In the genomic region with DNA sequence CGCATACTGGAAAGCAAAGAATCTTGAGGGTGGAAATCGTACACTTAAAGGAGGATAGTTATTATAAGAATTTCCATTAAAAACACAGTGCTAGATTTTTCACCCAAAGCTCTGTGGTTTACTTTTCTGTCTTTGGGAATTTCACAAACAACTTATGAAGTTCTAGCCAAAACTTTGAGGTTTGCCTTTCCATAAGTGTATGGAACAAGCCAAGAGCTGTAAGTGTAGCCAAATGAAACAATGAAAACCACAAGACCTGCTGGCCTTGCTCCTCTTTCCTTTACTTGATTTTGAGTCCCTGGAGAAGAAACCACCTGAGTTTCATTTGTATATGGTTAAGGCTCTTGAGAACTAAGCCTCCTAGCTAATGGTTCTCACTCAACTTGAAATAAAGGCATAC, we compare ENCODE assay signal across 24 cellular contexts.
A peak's percentile ranks its signal among the peaks of the same experiment; 100 is the strongest.
DNase-seq lines count a peak whose midpoint lies in the region; ATAC-seq and TF ChIP-seq lines count a peak whose summit lies in the region.
"Had no signal": no experiment of that assay in that cellular context is flagged by ENCODE, and none has a peak within 500 bp of the region (broad histone marks: within the 10 kb centered on the region; RNA-seq: fewer than 3 reads in every experiment).

No MANE protein-coding gene starts in this region.

- H3K36me3 Mint-ChIP-seq in effector memory CD8-positive, alpha-beta T cell (ENCODE audit: insufficient read depth): no peaks in the 10 kb centered on the region
- H3K36me3 Mint-ChIP-seq: CD4-positive, CD25-positive, alpha-beta regulatory T cell had no signal

- no peak overlapping the region for H3K4me3 Mint-ChIP-seq in effector memory CD8-positive, alpha-beta T cell
- H3K4me3 Mint-ChIP-seq: CD4-positive, CD25-positive, alpha-beta regulatory T cell had no signal

- no peak overlapping the region for H3K4me3 ChIP-seq in AG10803 (ENCODE audit: low read length)
- H3K4me3 ChIP-seq in astrocyte of the cerebellum (ENCODE audit: low read depth, low read length): no peak overlapping the region
- H3K4me3 ChIP-seq in fibroblast of pulmonary artery (replicated peaks; ENCODE audit: low read depth, low read length): no peak overlapping the region
- H3K4me3 ChIP-seq: BLaER1 had no signal

- H3K27ac Mint-ChIP-seq in effector memory CD8-positive, alpha-beta T cell: no peak overlapping the region
- H3K27ac Mint-ChIP-seq: CD4-positive, CD25-positive, alpha-beta regulatory T cell had no signal

- DNase-seq in AG10803 (ENCODE audit: low read depth) (peak; percentile 17), astrocyte of the cerebellum (ENCODE audit: low read depth) (peak; percentile 96), fibroblast of pulmonary artery (ENCODE audit: low read depth) (peak; percentile 5), sciatic nerve (ENCODE audit: low spot score) (no peak), cortex of kidney (lab: John Stamatoyannopoulos, UW) (no peak)
- no peak for DNase-seq in effector memory CD8-positive, alpha-beta T cell
- no peak for DNase-seq in stimulated activated naive CD4-positive, alpha-beta T cell (lab: John Stamatoyannopoulos, UW)
- DNase-seq: CD4-positive, CD25-positive, alpha-beta regulatory T cell; GOT3; HCEC 1CT; IMR-90; KG1; NCI-H1092; NCI-H1417 treated with DMSO at 0.1 percent for 48 hours; NCI-H1694 treated with DMSO at 0.1 percent for 48 hours; NCI-H2081; NCI-H2171 treated with DMSO at 0.1 percent for 48 hours; NCI-H345; NCI-H510A treated with DMSO at 0.1 percent for 48 hours; NCI-H748 treated with DMSO at 0.1 percent for 48 hours; NK-92 treated with Interleukin-12 subunit alpha and Interleukin-12 subunit beta, amount 100 ng/mL, for 24 hours; PC-3; SK-N-SH had no signal

- ATAC-seq in sciatic nerve: peak; percentile 59
- ATAC-seq in effector memory CD8-positive, alpha-beta T cell (replicated peaks): no peak
- ATAC-seq: PC-3 had no signal

- no peaks in the 10 kb centered on the region for H3K27me3 Mint-ChIP-seq in effector memory CD8-positive, alpha-beta T cell
- H3K27me3 Mint-ChIP-seq: CD4-positive, CD25-positive, alpha-beta regulatory T cell had no signal

- no peak for TF ChIP-seq CTCF in AG10803 (conservative IDR thresholded peaks at IDR 0.05; ENCODE audit: low read length)
- no peak for TF ChIP-seq CTCF in astrocyte of the cerebellum (IDR thresholded peaks at IDR 0.05; ENCODE audit: low read depth, low read length, missing control alignments)
- TF ChIP-seq CTCF in fibroblast of pulmonary artery (IDR thresholded peaks at IDR 0.05; ENCODE audit: low read length, missing control alignments): no peak

- H3K9me3 Mint-ChIP-seq in effector memory CD8-positive, alpha-beta T cell: peaks cover 10 to 16% of the 10 kb centered on the region in 2 donors

- intact Hi-C loops in sciatic nerve (cut with DNase I): no loop called here

- H3K4me1 Mint-ChIP-seq in effector memory CD8-positive, alpha-beta T cell (ENCODE audit: low read depth in 2 of 2): no peaks in the 10 kb centered on the region
- H3K4me1 Mint-ChIP-seq: CD4-positive, CD25-positive, alpha-beta regulatory T cell had no signal

- in situ Hi-C loops in astrocyte of the cerebellum (cut with HindIII; ENCODE audit: low sequenced_read_pairs): no loop called here

Comparison
In these comparisons a context has a peak if more than half of its experiments do, and no peak if none do; other contexts are left out.
1. DNase-seq: peak in AG10803 (single experiment), astrocyte of the cerebellum (single experiment) and fibroblast of pulmonary artery (single experiment); none in sciatic nerve (single experiment), effector memory CD8-positive, alpha-beta T cell (0 of 3), cortex of kidney (single experiment) and stimulated activated naive CD4-positive, alpha-beta T cell (0 of 6).